ENCODE assay signal across 1 cellular context in genomic region chr17:79839363-79840203, GRCh38.
TF ChIP-seq lines count a peak whose summit lies in the region.

Gene CBX4, minus strand, starts transcription at chr17:79839440. Its CDS starts 189 bp downstream, at chr17:79839251.

TF ChIP-seq in GM12878, 131 proteins besides CTCF, POLR2A, EP300 and RAD21 (continued from another document):
- TF ChIP-seq CREM (IDR thresholded peaks at IDR 0.05; ENCODE audit: low read depth) = 0 out of 2 replicates have a peak, but pooled peaks have one; percentile 22
- no peak; the same call in 1 of the 2 replicates for TF ChIP-seq CREB1 (IDR thresholded peaks at IDR 0.05; ENCODE audit: low read depth)
- no peak for TF ChIP-seq ZBED1 (IDR thresholded peaks at IDR 0.05; ENCODE audit: borderline replicate concordance)
- TF ChIP-seq REST (IDR thresholded peaks at IDR 0.05; ENCODE audit: low read depth, low read length) = no peak
- TF ChIP-seq ZZZ3 (IDR thresholded peaks at IDR 0.05; ENCODE audit: control insufficient read depth, insufficient read length, low read depth) = no peak
- TF ChIP-seq HDAC2 (IDR thresholded peaks at IDR 0.05) = no peak
- no peak for TF ChIP-seq SP1 (IDR thresholded peaks at IDR 0.05; ENCODE audit: low read depth, low read length)
- 0 out of 2 replicates have a peak, but pooled peaks have one; percentile 45 for TF ChIP-seq STAT1 (conservative IDR thresholded peaks at IDR 0.05)
- TF ChIP-seq RB1 (IDR thresholded peaks at IDR 0.05; ENCODE audit: borderline replicate concordance) = peak; percentile 33; the same call in 1 of the 2 replicates
- TF ChIP-seq EED (IDR thresholded peaks at IDR 0.05; ENCODE audit: low read depth) = no peak
- TF ChIP-seq EGR1 (IDR thresholded peaks at IDR 0.05; ENCODE audit: borderline replicate concordance in 1 of 2, low read depth in 2 of 2, low read length in 2 of 2) = no peak
- no peak for TF ChIP-seq CBFB (IDR thresholded peaks at IDR 0.05; ENCODE audit: low read depth)
- TF ChIP-seq ZNF207 (IDR thresholded peaks at IDR 0.05; ENCODE audit: borderline replicate concordance) = peak; percentile 27; the same call in 1 of the 2 replicates
- peak; percentile 43 to 87; a peak in 3 of 4 replicates for TF ChIP-seq BHLHE40 (IDR thresholded peaks at IDR 0.05; ENCODE audit: borderline replicate concordance in 1 of 2, low read depth in 2 of 2, low read length in 1 of 2)
- TF ChIP-seq CUX1 (IDR thresholded peaks at IDR 0.05; ENCODE audit: insufficient replicate concordance, low read depth, low read length) = no peak
- no peak for TF ChIP-seq FOXK2 (IDR thresholded peaks at IDR 0.05)
- TF ChIP-seq SPI1 (IDR thresholded peaks at IDR 0.05; ENCODE audit: borderline replicate concordance, insufficient read depth, low read depth, low read length) = no peak
- no peak for TF ChIP-seq GABPA (IDR thresholded peaks at IDR 0.05; ENCODE audit: low read depth)
- no peak for TF ChIP-seq KDM1A (IDR thresholded peaks at IDR 0.05; ENCODE audit: borderline replicate concordance)
- TF ChIP-seq CEBPZ (IDR thresholded peaks at IDR 0.05; ENCODE audit: low read depth, low read length) = no peak
- TF ChIP-seq SMARCA5 (IDR thresholded peaks at IDR 0.05) = peak; percentile 73
- TF ChIP-seq HSF1 (IDR thresholded peaks at IDR 0.05; ENCODE audit: low read depth, low read length) = no peak
- TF ChIP-seq ETV6 (conservative IDR thresholded peaks at IDR 0.05 in 1 of 2, IDR thresholded peaks at IDR 0.05 in 1 of 2; ENCODE audit: borderline replicate concordance in 1 of 2, low read depth in 1 of 2) = no peak
- TF ChIP-seq MTA2 (IDR thresholded peaks at IDR 0.05; ENCODE audit: low read depth) = no peak
- TF ChIP-seq POLR2AphosphoS5 (IDR thresholded peaks at IDR 0.05; ENCODE audit: low read length) = peak; percentile 38; the same call in 1 of the 2 replicates
- TF ChIP-seq USF1 (IDR thresholded peaks at IDR 0.05; ENCODE audit: borderline replicate concordance, extremely low read length, insufficient read depth, low read depth, low read length) = no peak
- peak in 1 of 2 experiments; percentile 75; a peak in 2 of 4 replicates for TF ChIP-seq CEBPB (IDR thresholded peaks at IDR 0.05; ENCODE audit: borderline replicate concordance in 1 of 2, low read depth in 2 of 2, low read length in 2 of 2)
- no peak for TF ChIP-seq MYC (IDR thresholded peaks at IDR 0.05; ENCODE audit: insufficient read depth, insufficient read length, insufficient replicate concordance, low read length, severe bottlenecking)
- no peak for TF ChIP-seq TCF7 (IDR thresholded peaks at IDR 0.05; ENCODE audit: borderline replicate concordance)
- peak; percentile 40; the same call in 1 of the 2 replicates for TF ChIP-seq POLR2AphosphoS2 (IDR thresholded peaks at IDR 0.05; ENCODE audit: low read depth, low read length)
- TF ChIP-seq ZSCAN29 (IDR thresholded peaks at IDR 0.05) = no peak
- TF ChIP-seq EZH2 (IDR thresholded peaks at IDR 0.05; ENCODE audit: borderline replicate concordance, control insufficient read depth, low read depth, low read length) = no peak
